ENCODE assay signal across 5 cellular contexts in the genomic region with DNA sequence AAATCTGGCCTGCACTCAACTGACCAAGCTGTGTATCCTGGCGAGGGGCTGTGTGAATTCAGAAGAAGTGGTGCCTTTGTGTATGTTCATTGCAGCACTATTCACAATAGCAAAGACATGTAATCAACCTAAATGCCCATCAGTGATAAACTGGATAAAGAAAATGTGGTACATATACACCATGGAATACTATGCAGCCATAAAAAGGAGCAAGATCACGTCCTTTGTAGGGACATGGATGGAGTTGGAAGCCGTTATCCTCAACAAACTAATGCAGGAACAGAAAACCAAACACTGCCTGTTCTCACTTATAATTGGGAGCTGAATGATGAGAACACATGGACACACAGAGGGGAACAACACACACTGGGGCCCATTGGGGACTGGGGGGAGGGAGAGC. TPM values are rescaled to one million over a fixed set of nuclear protein-coding genes. Genes with fewer than 3 reads are reported as not detected.
"Had no signal": no experiment of that assay in that cellular context is flagged by ENCODE, and none has a peak within 500 bp of the region (broad histone marks: within the 10 kb centered on the region; RNA-seq: fewer than 3 reads in every experiment).

No MANE protein-coding gene starts in this region.

RNA-seq across cellular contexts. Expression of a gene that starts 21.4 kb away (rescaled TPM):
- total RNA-seq: HepG2, HT-29, HT1080, IMR-90 had no signal
- polyA plus RNA-seq: HepG2, IgD-negative memory B cell, IMR-90 had no signal

RNA-seq across cellular contexts. Expression of a gene that starts 41.1 kb away (rescaled TPM):
- total RNA-seq: HepG2, HT-29 had no signal
- polyA plus RNA-seq: HepG2 had no signal
